Comparison of ENCODE assay signal across 10 cellular contexts in genomic region chr1:43388021-43388575, GRCh38. TPM values are rescaled to one million over a fixed set of nuclear protein-coding genes. Genes with fewer than 3 reads are reported as not detected.
DNase-seq lines count a peak whose midpoint lies in the region; ATAC-seq and TF ChIP-seq lines count a peak whose summit lies in the region.
"Had no signal": no experiment of that assay in that cellular context is flagged by ENCODE, and none has a peak within 500 bp of the region (broad histone marks: within the 10 kb centered on the region; RNA-seq: fewer than 3 reads in every experiment).

No MANE protein-coding gene starts in this region.

- no peak overlapping the region for H3K56ac ChIP-seq in IMR-90 (ENCODE audit: extremely low read depth, insufficient read depth, low read length)

- H4K91ac ChIP-seq in IMR-90 (ENCODE audit: insufficient read depth, low read depth, low read length), result no peak overlapping the region

- peak overlapping the region; percentile 94 for H3K4me3 ChIP-seq in CD4-positive, CD25-positive, alpha-beta regulatory T cell (ENCODE audit: low read depth, low read length)
- peak overlapping the region; percentile 92; the same call in 1 of the 2 replicates for H3K4me3 ChIP-seq in IMR-90 (ENCODE audit: insufficient read depth, low read depth, low read length)

- no peak overlapping the region for H3K18ac ChIP-seq in IMR-90 (ENCODE audit: low read depth, low read length)

- peaks cover 45% of the 10 kb centered on the region for H3K36me3 ChIP-seq in CD4-positive, CD25-positive, alpha-beta regulatory T cell (ENCODE audit: control insufficient read depth, insufficient read depth, low read length)
- peaks cover 36% of the 10 kb centered on the region for H3K36me3 ChIP-seq in IMR-90 (ENCODE audit: control insufficient read depth, insufficient read depth, low read length)

- WGBS in IMR-90 (ENCODE audit: extremely low coverage in 2 of 2, insufficient read length in 1 of 2), 2 experiments, result no CpG with 5 or more reads among the region's 4 CpGs

- H3K9me1 ChIP-seq in IMR-90 (ENCODE audit: insufficient read depth, low read length), result peaks cover 10% of the 10 kb centered on the region

- in situ Hi-C loops in IMR-90 (cut with MboI; ENCODE audit: low sequenced_read_pairs), result no loop called here

- no TSS peak for BruUV-seq in IMR-90 (replicated peaks; lab: Mats Ljungman, UMichigan)
- no TSS peak for BruUV-seq in MCF 10A (replicated peaks; lab: Mats Ljungman, UMichigan)

- intact Hi-C loops in IMR-90 (cut with micrococcal nuclease), result no loop called here
- intact Hi-C loops in MCF 10A (cut with micrococcal nuclease), result loop anchor here (10.0 kb wide), 1 partner anchor 153 kb away; no protein-coding TSS in a partner anchor
- intact Hi-C loops in posterior vena cava (cut with DNase I), result no loop called here

- no peak overlapping the region for H3K27ac ChIP-seq in CD4-positive, CD25-positive, alpha-beta regulatory T cell (ENCODE audit: insufficient read depth, low read length, poor library complexity, severe bottlenecking)
- no peak overlapping the region for H3K27ac ChIP-seq in IMR-90 (ENCODE audit: insufficient read depth, low read length)

- TF ChIP-seq CTCF in IMR-90 (conservative IDR thresholded peaks at IDR 0.05; ENCODE audit: low read depth, low read length) (no peak), MCF 10A (IDR thresholded peaks at IDR 0.05; ENCODE audit: unreplicated experiment) (no peak)

- peaks cover 20% of the 10 kb centered on the region for H3K4me1 ChIP-seq in CD4-positive, CD25-positive, alpha-beta regulatory T cell (ENCODE audit: control insufficient read depth, insufficient read depth, low read length, poor library complexity, severe bottlenecking)
- H3K4me1 ChIP-seq in IMR-90 (ENCODE audit: control insufficient read depth, insufficient read depth, low read length), result peaks cover 8% of the 10 kb centered on the region

- peak overlapping the region; percentile 94 for H3K23ac ChIP-seq in IMR-90 (ENCODE audit: low read depth, low read length)

- peaks cover 23% of the 10 kb centered on the region for H3K36me3 Mint-ChIP-seq in CD4-positive, CD25-positive, alpha-beta regulatory T cell
- H3K36me3 Mint-ChIP-seq in MCF 10A (ENCODE audit: insufficient read depth, unreplicated experiment), result peaks cover 59% of the 10 kb centered on the region
- H3K36me3 Mint-ChIP-seq in naive thymus-derived CD8-positive, alpha-beta T cell, result peaks cover 14 to 46% (median 16%) of the 10 kb centered on the region in 3 donors

- H4K20me1 ChIP-seq in IMR-90 (ENCODE audit: insufficient read depth, low read length), result peaks cover 20% of the 10 kb centered on the region; the same call in 1 of the 2 replicates

- H2BK20ac ChIP-seq in IMR-90 (ENCODE audit: low read depth, low read length), result no peak overlapping the region

- H2AK5ac ChIP-seq in IMR-90 (ENCODE audit: low read depth, low read length), result peak overlapping the region; percentile 98; the same call in 1 of the 2 replicates

- H4K5ac ChIP-seq in IMR-90 (ENCODE audit: low read depth, low read length), result no peak overlapping the region

- H2AK9ac ChIP-seq in IMR-90 (replicated peaks; ENCODE audit: low read depth, low read length, poor library complexity), result peak overlapping the region; percentile 60

- no peak for ATAC-seq in CD4-positive, CD25-positive, alpha-beta regulatory T cell (ENCODE audit: low read depth in 2 of 2)
- ATAC-seq in IMR-90 (ENCODE audit: low read depth), result no peak
- ATAC-seq in naive thymus-derived CD8-positive, alpha-beta T cell, result no peak
- ATAC-seq in GM19395 (IDR thresholded peaks at IDR 0.05; ENCODE audit: unreplicated experiment), result no peak

- H3K27me3 ChIP-seq in CD4-positive, CD25-positive, alpha-beta regulatory T cell (ENCODE audit: control insufficient read depth, insufficient read depth, low read length), result no peaks in the 10 kb centered on the region
- H3K27me3 ChIP-seq in IMR-90 (ENCODE audit: control insufficient read depth, insufficient read depth, low read length), result no peaks in the 10 kb centered on the region

- H4K8ac ChIP-seq in IMR-90 (ENCODE audit: low read depth in 2 of 2, low read length in 2 of 2), result peak overlapping the region in 1 of 2 experiments; percentile 8; a peak in 1 of 4 replicates

- no peak for DNase-seq in CD4-positive, CD25-positive, alpha-beta regulatory T cell
- DNase-seq in IMR-90, result peak; percentile 35
- DNase-seq in MCF 10A (ENCODE audit: unreplicated experiment), result no peak
- no peak for DNase-seq in naive thymus-derived CD8-positive, alpha-beta T cell
- no peak for DNase-seq in cortex of kidney (lab: John Stamatoyannopoulos, UW)
- DNase-seq in posterior vena cava (ENCODE audit: low spot score), result no peak
- no peak for DNase-seq in NCI-H446 (lab: John Stamatoyannopoulos, UW)
- DNase-seq: foreskin melanocyte, NCI-H1436 had no signal

- H3K27me3 Mint-ChIP-seq in CD4-positive, CD25-positive, alpha-beta regulatory T cell, result no peaks in the 10 kb centered on the region
- no peaks in the 10 kb centered on the region for H3K27me3 Mint-ChIP-seq in MCF 10A (ENCODE audit: insufficient read depth, unreplicated experiment)
- H3K27me3 Mint-ChIP-seq in naive thymus-derived CD8-positive, alpha-beta T cell, result no peaks in the 10 kb centered on the region

- 0 out of 2 replicates have a peak overlapping the region, but pooled peaks have one; percentile 97 for H3K9ac ChIP-seq in IMR-90 (ENCODE audit: low read depth, low read length)

- H3K9me3 ChIP-seq in CD4-positive, CD25-positive, alpha-beta regulatory T cell (ENCODE audit: control insufficient read depth in 2 of 2, low read length in 2 of 2), result no peaks in the 10 kb centered on the region
- H3K9me3 ChIP-seq in IMR-90 (ENCODE audit: control insufficient read depth, insufficient read depth, low read length), result no peaks in the 10 kb centered on the region

- CTCF ChIA-PET in IMR-90 (lab: Yijun Ruan, JAX) (interaction anchor here (0.6 kb wide), 1 partner anchor 1354 kb away, joined by 3 read pairs; no protein-coding TSS in a partner anchor), MCF 10A (lab: Yijun Ruan, JAX) (interaction anchor here (0.7 to 1.2 kb wide), 2 partner anchors 20 to 155 kb away, joined by 3 read pairs; no protein-coding TSS in a partner anchor)

- peaks cover 19 to 61% (median 33%) of the 10 kb centered on the region in 4 donors for H3K4me1 Mint-ChIP-seq in CD4-positive, CD25-positive, alpha-beta regulatory T cell
- H3K4me1 Mint-ChIP-seq in MCF 10A (ENCODE audit: insufficient read depth, unreplicated experiment), result peaks cover 26% of the 10 kb centered on the region
- peaks cover 27 to 55% (median 45%) of the 10 kb centered on the region in 4 donors for H3K4me1 Mint-ChIP-seq in naive thymus-derived CD8-positive, alpha-beta T cell

- peaks cover 37 to 79% of the 10 kb centered on the region in 2 experiments for H3K79me1 ChIP-seq in IMR-90 (ENCODE audit: low read depth in 1 of 2, low read length in 2 of 2)

- H3K14ac ChIP-seq in IMR-90 (replicated peaks; ENCODE audit: low read depth, low read length), result peak overlapping the region; percentile 98; the same call in 1 of the 2 replicates

- H3K4me2 ChIP-seq in IMR-90 (ENCODE audit: low read depth, low read length), result peak overlapping the region; percentile 86

- dilution Hi-C loops in IMR-90 (cut with HindIII; ENCODE audit: low sequenced_read_pairs, unreplicated experiment), result no loop called here

- H3K27ac Mint-ChIP-seq in CD4-positive, CD25-positive, alpha-beta regulatory T cell, result peak overlapping the region; percentile 32 to 100 (median 99)
- no peak overlapping the region for H3K27ac Mint-ChIP-seq in MCF 10A (ENCODE audit: low read depth, unreplicated experiment)
- H3K27ac Mint-ChIP-seq in naive thymus-derived CD8-positive, alpha-beta T cell, result peak overlapping the region; percentile 69 to 100 (median 99)

- POLR2A ChIA-PET in IMR-90 (lab: Charles Lee; ENCODE audit: unreplicated experiment), result interaction anchor here (0.8 kb wide), 1 partner anchor 90 kb away, joined by 4 read pairs; no protein-coding TSS in a partner anchor
- POLR2A ChIA-PET in MCF 10A (lab: Yijun Ruan, JAX), result interaction anchor here (1.4 to 4.5 kb wide), 5 partner anchors 13 to 262 kb away, joined by 5 to 69 read pairs (median 34); partner anchors contain the start of genes CDC20, ELOVL1 and KDM4A
- POLR2A ChIA-PET in naive thymus-derived CD8-positive, alpha-beta T cell (lab: Charles Lee), result interaction anchor here (0.6 to 2.9 kb wide), 2 partner anchors 18 to 20 kb away, joined by 5 to 20 read pairs; partner anchors contain the start of gene ELOVL1

- no peak for TF ChIP-seq POLR2A in IMR-90 (IDR thresholded peaks at IDR 0.05; ENCODE audit: low read depth, low read length)

- no peak overlapping the region for H2AFZ ChIP-seq in IMR-90 (replicated peaks; ENCODE audit: low read length, poor library complexity)

- no peak overlapping the region for H2BK120ac ChIP-seq in IMR-90 (ENCODE audit: low read depth, low read length)

- H2BK15ac ChIP-seq in IMR-90 (ENCODE audit: low read depth, low read length), result no peak overlapping the region

- 0 out of 2 replicates have a peak overlapping the region, but pooled peaks have one; percentile 99 for H3K4ac ChIP-seq in IMR-90 (ENCODE audit: low read depth, low read length)

- no peaks in the 10 kb centered on the region for H3K9me3 Mint-ChIP-seq in CD4-positive, CD25-positive, alpha-beta regulatory T cell
- H3K9me3 Mint-ChIP-seq in MCF 10A (ENCODE audit: unreplicated experiment), result no peaks in the 10 kb centered on the region
- H3K9me3 Mint-ChIP-seq in naive thymus-derived CD8-positive, alpha-beta T cell, result no peaks in the 10 kb centered on the region

- TF ChIP-seq RAD21 in IMR-90 (IDR thresholded peaks at IDR 0.05; ENCODE audit: low read length), result no peak

- peak overlapping the region; percentile 96 to 100 (median 100) for H3K4me3 Mint-ChIP-seq in CD4-positive, CD25-positive, alpha-beta regulatory T cell
- peak overlapping the region; percentile 91 for H3K4me3 Mint-ChIP-seq in MCF 10A (ENCODE audit: unreplicated experiment)
- peak overlapping the region; percentile 98 to 100 (median 100) for H3K4me3 Mint-ChIP-seq in naive thymus-derived CD8-positive, alpha-beta T cell

- no peak overlapping the region for H2BK5ac ChIP-seq in IMR-90 (ENCODE audit: low read depth, low read length, poor library complexity, severe bottlenecking)

RNA-seq across cellular contexts. Expression of gene MED8, which starts 1.5 kb away (rescaled TPM):
- total RNA-seq in CD4-positive, CD25-positive, alpha-beta regulatory T cell, result 18.4 TPM
- polyA plus RNA-seq in CD4-positive, CD25-positive, alpha-beta regulatory T cell, result 10 to 100 TPM; 41.8 to 51.3 (median 48.4) TPM
- total RNA-seq in IMR-90 (2012; rRNA removed), result 114 and 120 TPM in 2 replicates
- 53.7 and 61.1 TPM in 2 replicates for polyA plus RNA-seq in IMR-90 (2012; rRNA removed)
- 35.0 and 38.5 TPM in 2 replicates for polyA plus RNA-seq in IMR-90 (2012; cell fraction: cytosol; rRNA removed)
- 37.4 and 89.5 TPM in 2 replicates for polyA plus RNA-seq in IMR-90 (2012; cell fraction: nucleus; rRNA removed; ENCODE audit: low replicate concordance)
- 52.0 and 61.6 TPM in 2 replicates for total RNA-seq in MCF 10A (2022)
- total RNA-seq in naive thymus-derived CD8-positive, alpha-beta T cell, result 10 to 100 TPM; 28.5 to 29.8 TPM
- 10 to 100 TPM; 16.8 to 34.7 (median 30.6) TPM for polyA plus RNA-seq in naive thymus-derived CD8-positive, alpha-beta T cell
- total RNA-seq in posterior vena cava, result 10 to 100 TPM; 27.0 to 30.5 TPM

RNA-seq across cellular contexts. Expression of gene SZT2, which starts 1.6 kb away (rescaled TPM):
- total RNA-seq in CD4-positive, CD25-positive, alpha-beta regulatory T cell, result 107 TPM
- polyA plus RNA-seq in CD4-positive, CD25-positive, alpha-beta regulatory T cell, result 1 to 10 TPM; 1.5 to 4.6 (median 3.5) TPM
- 9.5 and 9.7 TPM in 2 replicates for total RNA-seq in IMR-90 (2012; rRNA removed)
- 14.3 and 15.7 TPM in 2 replicates for polyA plus RNA-seq in IMR-90 (2012; rRNA removed)
- polyA plus RNA-seq in IMR-90 (2012; cell fraction: cytosol; rRNA removed), result 5.1 and 7.2 TPM in 2 replicates
- polyA plus RNA-seq in IMR-90 (2012; cell fraction: nucleus; rRNA removed; ENCODE audit: low replicate concordance), result 42.3 and 80.6 TPM in 2 replicates
- 65.3 and 67.4 TPM in 2 replicates for total RNA-seq in MCF 10A (2022)
- 100 to 1,000 TPM; 133 to 138 TPM for total RNA-seq in naive thymus-derived CD8-positive, alpha-beta T cell
- polyA plus RNA-seq in naive thymus-derived CD8-positive, alpha-beta T cell, result 1 to 10 TPM; 2.1 to 7.9 (median 4.9) TPM
- 10 to 100 TPM; 43.3 to 45.8 TPM for total RNA-seq in posterior vena cava

RNA-seq across cellular contexts. Expression of gene ELOVL1, which starts 20.3 kb away (rescaled TPM):
- total RNA-seq in CD4-positive, CD25-positive, alpha-beta regulatory T cell, result 37.1 TPM
- polyA plus RNA-seq in CD4-positive, CD25-positive, alpha-beta regulatory T cell, result 100 to 1,000 TPM in 1 of 4 donors, 10 to 100 TPM in 3; 74.5 to 114 (median 77.7) TPM
- total RNA-seq in IMR-90 (2012; rRNA removed), result 66.4 and 88.9 TPM in 2 replicates
- 203 and 211 TPM in 2 replicates for polyA plus RNA-seq in IMR-90 (2012; rRNA removed)
- 94.1 and 171 TPM in 2 replicates for polyA plus RNA-seq in IMR-90 (2012; cell fraction: cytosol; rRNA removed)
- 140 and 158 TPM in 2 replicates for polyA plus RNA-seq in IMR-90 (2012; cell fraction: nucleus; rRNA removed; ENCODE audit: low replicate concordance)
- total RNA-seq in MCF 10A (2022), result 86.0 and 99.9 TPM in 2 replicates
- total RNA-seq in naive thymus-derived CD8-positive, alpha-beta T cell, result 10 to 100 TPM; 30.3 to 30.8 TPM
- polyA plus RNA-seq in naive thymus-derived CD8-positive, alpha-beta T cell, result 10 to 100 TPM; 39.8 to 49.4 (median 45.4) TPM
- total RNA-seq in posterior vena cava, result 10 to 100 TPM; 58.2 to 64.6 TPM

RNA-seq across cellular contexts. Expression of gene CDC20, which starts 29.3 kb away (rescaled TPM):
- 1.2 TPM for total RNA-seq in CD4-positive, CD25-positive, alpha-beta regulatory T cell
- 1 to 10 TPM; 4.2 to 7.5 (median 5.8) TPM for polyA plus RNA-seq in CD4-positive, CD25-positive, alpha-beta regulatory T cell
- total RNA-seq in IMR-90 (2012; rRNA removed) (78.0 and 103 TPM in 2 replicates), MCF 10A (2022) (123 and 204 TPM in 2 replicates), posterior vena cava (1 to 10 TPM in 1 of 2 donors, under 1 TPM in 1; 0.95 to 1.0 TPM)
- polyA plus RNA-seq in IMR-90 (2012; rRNA removed), result 107 and 115 TPM in 2 replicates
- polyA plus RNA-seq in IMR-90 (2012; cell fraction: cytosol; rRNA removed), result 75.5 and 90.0 TPM in 2 replicates
- polyA plus RNA-seq in IMR-90 (2012; cell fraction: nucleus; rRNA removed; ENCODE audit: low replicate concordance), result 26.3 and 75.6 TPM in 2 replicates
- under 1 TPM; 0.39 to 0.77 TPM for total RNA-seq in naive thymus-derived CD8-positive, alpha-beta T cell
- polyA plus RNA-seq in naive thymus-derived CD8-positive, alpha-beta T cell, result under 1 TPM in 1 of 3 donors, not detected in 2; 0.59 TPM

RNA-seq across cellular contexts. Expression of gene MPL, which starts 50.5 kb away (rescaled TPM):
- 2.2 TPM for total RNA-seq in CD4-positive, CD25-positive, alpha-beta regulatory T cell
- not detected for polyA plus RNA-seq in CD4-positive, CD25-positive, alpha-beta regulatory T cell
- total RNA-seq in IMR-90 (2012; rRNA removed), result not detected in 2 replicates
- polyA plus RNA-seq in IMR-90 (2012; rRNA removed), result 0.12 TPM in 1 of 2 replicates, not detected in the other
- 0.02 TPM in 1 of 2 replicates, not detected in the other for polyA plus RNA-seq in IMR-90 (2012; cell fraction: cytosol; rRNA removed)
- not detected in 2 replicates for polyA plus RNA-seq in IMR-90 (2012; cell fraction: nucleus; rRNA removed; ENCODE audit: low replicate concordance)
- total RNA-seq in MCF 10A (2022), result not detected in 2 replicates
- total RNA-seq in naive thymus-derived CD8-positive, alpha-beta T cell, result not detected
- not detected for polyA plus RNA-seq in naive thymus-derived CD8-positive, alpha-beta T cell
- under 1 TPM in 1 of 2 donors, not detected in 1; 0.90 TPM for total RNA-seq in posterior vena cava
